Comparison of ENCODE assay signal across 8 cellular contexts in the genomic region with DNA sequence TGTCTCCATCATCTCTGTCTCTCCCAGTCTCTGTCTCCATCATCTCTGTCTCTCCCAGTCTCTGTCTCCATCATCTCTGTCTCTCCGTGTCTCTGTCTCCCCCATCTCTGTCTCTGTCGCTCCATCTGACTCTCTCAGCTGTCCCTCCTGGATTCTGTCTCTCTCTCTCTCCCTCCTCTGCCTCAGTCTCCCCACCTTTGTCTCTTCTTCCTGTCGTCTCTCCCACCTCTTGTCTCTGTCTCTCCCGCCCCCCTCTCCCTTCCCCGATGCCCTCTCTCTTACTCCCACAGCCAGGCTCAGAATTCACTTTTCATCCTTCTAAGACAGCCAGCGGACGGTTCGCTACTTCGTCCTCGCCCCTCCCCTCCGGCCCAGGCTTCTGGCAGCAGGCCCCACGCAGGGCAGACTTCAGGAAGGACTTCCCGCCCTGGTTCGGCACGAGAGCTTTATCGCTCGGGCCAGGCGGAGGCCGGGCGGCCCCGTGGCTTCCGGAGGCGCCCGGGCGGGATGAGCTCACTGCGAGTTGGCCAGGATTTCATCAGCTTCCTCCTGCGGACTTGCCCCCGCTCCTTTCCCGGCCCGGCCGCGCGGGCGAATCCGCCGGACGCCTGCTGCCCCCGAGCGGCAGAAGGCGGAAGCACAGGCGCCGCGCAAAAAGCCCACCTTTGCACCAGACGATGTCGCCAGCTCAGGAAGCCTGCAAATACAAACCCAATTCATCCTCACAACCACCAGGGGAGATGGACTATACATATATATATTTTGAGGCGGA. TPM values are rescaled to one million over a fixed set of nuclear protein-coding genes. Genes with fewer than 3 reads are reported as not detected.
DNase-seq lines count a peak whose midpoint lies in the region; ATAC-seq and TF ChIP-seq lines count a peak whose summit lies in the region.

No MANE protein-coding gene starts in this region.

- DNase-seq in Calu3 = peak; percentile 97
- DNase-seq in GM20000 (ENCODE audit: low spot score) = peak; percentile 91
- DNase-seq in IMR-90 = peak; percentile 97
- no peak for DNase-seq in Panc1 (ENCODE audit: low read depth, low spot score)
- peak; percentile 95 to 98 for DNase-seq in activated T-cell treated with anti-CD3 and anti-CD28 coated beads, Interleukin-2, amount 50 U/mL, for 48 hours
- peak; percentile 97 for DNase-seq in fibroblast of gingiva (ENCODE audit: low read depth)
- peak; percentile 81 to 92 (median 89) for DNase-seq in naive thymus-derived CD8-positive, alpha-beta T cell

- peak overlapping the region; percentile 97 for H3K23ac ChIP-seq in IMR-90 (ENCODE audit: low read depth, low read length)

- peak overlapping the region; percentile 98; the same call in 2 of the 3 replicates for H2BK15ac ChIP-seq in IMR-90 (ENCODE audit: low read depth, low read length)

- H3K4me1 Mint-ChIP-seq in Calu3 (ENCODE audit: low read depth, unreplicated experiment) = peaks cover 4% of the 10 kb centered on the region
- peaks cover 9 to 41% (median 29%) of the 10 kb centered on the region in 4 donors for H3K4me1 Mint-ChIP-seq in naive thymus-derived CD8-positive, alpha-beta T cell
- H3K4me1 Mint-ChIP-seq in stimulated activated memory B cell treated with anti-CD40 and anti-IgM and Interleukin-4, amounts not matched to agents 10 μg/mL and 1 μg/mL and 100 μg/mL, for 72 hours = peaks cover 8% of the 10 kb centered on the region

- H3K27me3 ChIP-seq in IMR-90 (ENCODE audit: control insufficient read depth, insufficient read depth, low read length) = no peaks in the 10 kb centered on the region
- H3K27me3 ChIP-seq in Panc1 (ENCODE audit: control insufficient read depth, insufficient read depth, low read length) = no peaks in the 10 kb centered on the region

- peak overlapping the region; percentile 100 for H2AK9ac ChIP-seq in IMR-90 (replicated peaks; ENCODE audit: low read depth, low read length, poor library complexity)

- no peak overlapping the region for H3K4me3 Mint-ChIP-seq in Calu3 (ENCODE audit: low read depth, unreplicated experiment)
- peak overlapping the region in 9 of 10 donors; percentile 68 to 93 (median 81) for H3K4me3 Mint-ChIP-seq in naive thymus-derived CD8-positive, alpha-beta T cell
- H3K4me3 Mint-ChIP-seq in stimulated activated memory B cell treated with anti-CD40 and anti-IgM and Interleukin-4, amounts not matched to agents 10 μg/mL and 1 μg/mL and 100 μg/mL, for 72 hours = peak overlapping the region; percentile 77

- H4K20me1 ChIP-seq in IMR-90 (ENCODE audit: insufficient read depth, low read length) = peaks cover 10% of the 10 kb centered on the region; the same call in 1 of the 2 replicates

- POLR2A ChIA-PET in IMR-90 (lab: Charles Lee; ENCODE audit: unreplicated experiment) (interaction anchor here (0.8 to 1.3 kb wide), 6 partner anchors 12 to 94 kb away, joined by 3 to 10 read pairs (median 5); a partner anchor contains a TSS), Panc1 (lab: Charles Lee) (interaction anchor here (0.6 to 1.0 kb wide), 4 partner anchors 10 to 131 kb away, joined by 3 to 4 read pairs (median 3); a partner anchor contains a TSS)
- POLR2A ChIA-PET in naive thymus-derived CD8-positive, alpha-beta T cell (lab: Charles Lee) = interaction anchor here (0.8 to 6.3 kb wide), 24 partner anchors 10 to 131 kb away, joined by 3 to 116 read pairs (median 7); a partner anchor contains a TSS

- CTCF ChIA-PET in Calu3 (lab: Charles Lee) = interaction anchor here (0.6 to 5.4 kb wide), 31 partner anchors 8 to 865 kb away, joined by 3 to 251 read pairs (median 4); a partner anchor contains a TSS
- CTCF ChIA-PET in IMR-90 (lab: Yijun Ruan, JAX) = interaction anchor here (0.5 to 6.1 kb wide), 28 partner anchors 9 to 1534 kb away, joined by 3 to 67 read pairs (median 4); a partner anchor contains a TSS
- CTCF ChIA-PET in Panc1 (lab: Charles Lee) = interaction anchor here (0.5 to 1.7 kb wide), 8 partner anchors 12 to 113 kb away, joined by 3 to 40 read pairs (median 4); a partner anchor contains a TSS

- H3K4me2 ChIP-seq in IMR-90 (ENCODE audit: low read depth, low read length) = peak overlapping the region; percentile 47

- WGBS in IMR-90 (ENCODE audit: extremely low coverage in 2 of 2, insufficient read length in 1 of 2), 2 experiments = 3% methylated on average over 16 of the region's 46 CpGs; no CpG with 5 or more reads in 1 of the 2 experiments

- no peak overlapping the region for H3K27ac Mint-ChIP-seq in Calu3 (ENCODE audit: unreplicated experiment)
- peak overlapping the region in 7 of 10 donors; percentile 22 to 97 (median 81) for H3K27ac Mint-ChIP-seq in naive thymus-derived CD8-positive, alpha-beta T cell
- H3K27ac Mint-ChIP-seq in stimulated activated memory B cell treated with anti-CD40 and anti-IgM and Interleukin-4, amounts not matched to agents 10 μg/mL and 1 μg/mL and 100 μg/mL, for 72 hours = no peak overlapping the region

- H3K9me1 ChIP-seq in IMR-90 (ENCODE audit: insufficient read depth, low read length) = peaks cover 15% of the 10 kb centered on the region

- peak; percentile 69 for TF ChIP-seq POLR2A in IMR-90 (IDR thresholded peaks at IDR 0.05; ENCODE audit: low read depth, low read length)

- peaks cover 27% of the 10 kb centered on the region for H3K4me1 ChIP-seq in IMR-90 (ENCODE audit: control insufficient read depth, insufficient read depth, low read length)
- H3K4me1 ChIP-seq in Panc1 (ENCODE audit: control insufficient read depth, insufficient read depth, low read length) = peaks cover 4% of the 10 kb centered on the region

- peak overlapping the region; percentile 72 for H2AFZ ChIP-seq in IMR-90 (replicated peaks; ENCODE audit: low read length, poor library complexity)

- peak overlapping the region; percentile 99 for H3K4ac ChIP-seq in IMR-90 (ENCODE audit: low read depth, low read length)

- peaks cover 7% of the 10 kb centered on the region for H3K27me3 Mint-ChIP-seq in Calu3 (ENCODE audit: unreplicated experiment)
- H3K27me3 Mint-ChIP-seq in naive thymus-derived CD8-positive, alpha-beta T cell = peaks cover 0 to 7% (median 0%) of the 10 kb centered on the region in 5 donors
- no peaks in the 10 kb centered on the region for H3K27me3 Mint-ChIP-seq in stimulated activated memory B cell treated with anti-CD40 and anti-IgM and Interleukin-4, amounts not matched to agents 10 μg/mL and 1 μg/mL and 100 μg/mL, for 72 hours

- peak overlapping the region; percentile 99 for H3K14ac ChIP-seq in IMR-90 (replicated peaks; ENCODE audit: low read depth, low read length)

- H3K9me3 Mint-ChIP-seq in Calu3 (ENCODE audit: low read depth, unreplicated experiment) = no peaks in the 10 kb centered on the region
- no peaks in the 10 kb centered on the region for H3K9me3 Mint-ChIP-seq in naive thymus-derived CD8-positive, alpha-beta T cell
- peaks cover 3% of the 10 kb centered on the region for H3K9me3 Mint-ChIP-seq in stimulated activated memory B cell treated with anti-CD40 and anti-IgM and Interleukin-4, amounts not matched to agents 10 μg/mL and 1 μg/mL and 100 μg/mL, for 72 hours

- H2AK5ac ChIP-seq in IMR-90 (ENCODE audit: low read depth, low read length) = peak overlapping the region; percentile 99

- BruUV-seq in Calu3 (replicated peaks; lab: Mats Ljungman, UMichigan) = no TSS peak
- no TSS peak for BruUV-seq in IMR-90 (replicated peaks; lab: Mats Ljungman, UMichigan)
- TSS peak; percentile 76 for BruUV-seq in Panc1 (replicated peaks; lab: Mats Ljungman, UMichigan)

- peak overlapping the region; percentile 73 for H4K5ac ChIP-seq in IMR-90 (ENCODE audit: low read depth, low read length)

- H3K4me3 ChIP-seq in IMR-90 (ENCODE audit: insufficient read depth, low read depth, low read length) (peak overlapping the region; percentile 37), Panc1 (ENCODE audit: low read depth in 2 of 2, low read length in 2 of 2) (peak overlapping the region; percentile 63 to 80)

- peak; percentile 96 for TF ChIP-seq RAD21 in IMR-90 (IDR thresholded peaks at IDR 0.05; ENCODE audit: low read length)

- H3K9ac ChIP-seq in IMR-90 (ENCODE audit: low read depth, low read length) = peak overlapping the region; percentile 70

- H3K56ac ChIP-seq in IMR-90 (ENCODE audit: extremely low read depth, insufficient read depth, low read length) = peak overlapping the region; percentile 89

- peak overlapping the region; percentile 85 for H2BK20ac ChIP-seq in IMR-90 (ENCODE audit: low read depth, low read length)

- H3K36me3 Mint-ChIP-seq in Calu3 (ENCODE audit: insufficient read depth, unreplicated experiment) = peaks cover 4% of the 10 kb centered on the region
- H3K36me3 Mint-ChIP-seq in naive thymus-derived CD8-positive, alpha-beta T cell = no peaks in the 10 kb centered on the region
- H3K36me3 Mint-ChIP-seq in stimulated activated memory B cell treated with anti-CD40 and anti-IgM and Interleukin-4, amounts not matched to agents 10 μg/mL and 1 μg/mL and 100 μg/mL, for 72 hours = no peaks in the 10 kb centered on the region

- peak overlapping the region; percentile 97 for H2BK120ac ChIP-seq in IMR-90 (ENCODE audit: low read depth, low read length)

- H4K8ac ChIP-seq in IMR-90 (ENCODE audit: low read depth in 2 of 2, low read length in 2 of 2) = peak overlapping the region; percentile 93 to 96

- peaks cover 3 to 28% of the 10 kb centered on the region in 2 experiments; a peak in 2 of 4 replicates for H3K79me1 ChIP-seq in IMR-90 (ENCODE audit: low read depth in 1 of 2, low read length in 2 of 2)

- peak overlapping the region; percentile 73 for H2BK5ac ChIP-seq in IMR-90 (ENCODE audit: low read depth, low read length, poor library complexity, severe bottlenecking)

- H3K9me3 ChIP-seq in IMR-90 (ENCODE audit: control insufficient read depth, insufficient read depth, low read length) (no peaks in the 10 kb centered on the region), Panc1 (ENCODE audit: control insufficient read depth, insufficient read depth, low read depth, low read length) (no peaks in the 10 kb centered on the region)

- dilution Hi-C loops in IMR-90 (cut with HindIII; ENCODE audit: low sequenced_read_pairs, unreplicated experiment) = no loop called here

- peak; percentile 68 for ATAC-seq in IMR-90 (ENCODE audit: low read depth)
- ATAC-seq in Panc1 = peak; percentile 89
- ATAC-seq in naive thymus-derived CD8-positive, alpha-beta T cell = peak; percentile 43 to 53
- ATAC-seq in stimulated activated memory B cell treated with anti-CD40 and anti-IgM and Interleukin-4, amounts not matched to agents 10 μg/mL and 1 μg/mL and 100 μg/mL, for 72 hours = peak; percentile 83

- peak overlapping the region; percentile 62 for H3K18ac ChIP-seq in IMR-90 (ENCODE audit: low read depth, low read length)

- no peaks in the 10 kb centered on the region for H3K36me3 ChIP-seq in IMR-90 (ENCODE audit: control insufficient read depth, insufficient read depth, low read length)
- no peaks in the 10 kb centered on the region for H3K36me3 ChIP-seq in Panc1 (ENCODE audit: control insufficient read depth, insufficient read depth, low read length)

- H3K27ac ChIP-seq in IMR-90 (ENCODE audit: insufficient read depth, low read length) (peak overlapping the region; percentile 82), Panc1 (ENCODE audit: low read length) (peak overlapping the region; percentile 91)

- TF ChIP-seq CTCF in Calu3 (IDR thresholded peaks at IDR 0.05; ENCODE audit: unreplicated experiment) = peak; percentile 97
- peak; percentile 99 for TF ChIP-seq CTCF in GM20000 (IDR thresholded peaks at IDR 0.05; ENCODE audit: extremely low read depth, missing control alignments)
- TF ChIP-seq CTCF in IMR-90 (conservative IDR thresholded peaks at IDR 0.05; ENCODE audit: low read depth, low read length) = peak; percentile 99
- TF ChIP-seq CTCF in Panc1 (IDR thresholded peaks at IDR 0.05) = peak; percentile 96

- H4K91ac ChIP-seq in IMR-90 (ENCODE audit: insufficient read depth, low read depth, low read length) = peak overlapping the region; percentile 98

- intact Hi-C loops in Calu3 (cut with micrococcal nuclease; ENCODE audit: unreplicated experiment) (loop anchor here (1.0 kb wide), 1 partner anchor 34 kb away; no protein-coding TSS in a partner anchor), IMR-90 (cut with micrococcal nuclease) (loop anchor here (1.0 to 5.0 kb wide), 7 partner anchors 14 to 231 kb away; a partner anchor contains a TSS), Panc1 (cut with micrococcal nuclease; ENCODE audit: unreplicated experiment) (no loop called here)

- in situ Hi-C loops in IMR-90 (cut with MboI; ENCODE audit: low sequenced_read_pairs) (no loop called here), Panc1 (cut with HindIII; ENCODE audit: low pct_unique_long_range_greater_than_20kb, low sequenced_read_pairs) (no loop called here)

RNA-seq across cellular contexts. Expression of a gene that starts 12.4 kb away (rescaled TPM):
- total RNA-seq in Calu3 (2022) (38.2 and 39.1 TPM in 2 replicates), IMR-90 (2012; rRNA removed) (2.9 and 3.6 TPM in 2 replicates), Panc1 (2021; ENCODE audit: unreplicated experiment) (29.2 TPM)
- 8.6 and 9.6 TPM in 2 replicates for polyA plus RNA-seq in IMR-90 (2012; rRNA removed)
- polyA plus RNA-seq in IMR-90 (2012; cell fraction: cytosol; rRNA removed) = 5.6 and 8.4 TPM in 2 replicates
- polyA plus RNA-seq in IMR-90 (2012; cell fraction: nucleus; rRNA removed; ENCODE audit: low replicate concordance) = 29.1 and 33.9 TPM in 2 replicates
- 31.2 TPM for polyA plus RNA-seq in Panc1 (2012; ENCODE audit: insufficient read length)
- 10 to 100 TPM; 53.0 to 53.1 TPM for total RNA-seq in naive thymus-derived CD8-positive, alpha-beta T cell
- polyA plus RNA-seq in naive thymus-derived CD8-positive, alpha-beta T cell = 10 to 100 TPM in 1 of 3 donors, 1 to 10 TPM in 2; 5.0 to 10.8 (median 7.1) TPM

RNA-seq across cellular contexts. Expression of a gene that starts 13.0 kb away (rescaled TPM):
- 8.6 and 9.8 TPM in 2 replicates for total RNA-seq in Calu3 (2022)
- total RNA-seq in IMR-90 (2012; rRNA removed) = 1.6 and 1.9 TPM in 2 replicates
- 6.5 and 7.3 TPM in 2 replicates for polyA plus RNA-seq in IMR-90 (2012; rRNA removed)
- polyA plus RNA-seq in IMR-90 (2012; cell fraction: cytosol; rRNA removed) = 4.4 and 12.4 TPM in 2 replicates
- polyA plus RNA-seq in IMR-90 (2012; cell fraction: nucleus; rRNA removed; ENCODE audit: low replicate concordance) = 14.7 and 19.5 TPM in 2 replicates
- total RNA-seq in Panc1 (2021; ENCODE audit: unreplicated experiment) = 7.6 TPM
- 12.9 TPM for polyA plus RNA-seq in Panc1 (2012; ENCODE audit: insufficient read length)
- 10 to 100 TPM; 37.0 to 37.4 TPM for total RNA-seq in naive thymus-derived CD8-positive, alpha-beta T cell
- 10 to 100 TPM in 1 of 3 donors, 1 to 10 TPM in 2; 7.2 to 13.0 (median 7.3) TPM for polyA plus RNA-seq in naive thymus-derived CD8-positive, alpha-beta T cell

RNA-seq across cellular contexts. Expression of a gene that starts 30.7 kb away (rescaled TPM):
- total RNA-seq in Calu3 (2022) (12.9 and 13.9 TPM in 2 replicates), IMR-90 (2012; rRNA removed) (0.36 and 0.56 TPM in 2 replicates), Panc1 (2021; ENCODE audit: unreplicated experiment) (13.1 TPM)
- 7.8 and 11.0 TPM in 2 replicates for polyA plus RNA-seq in IMR-90 (2012; rRNA removed)
- polyA plus RNA-seq in IMR-90 (2012; cell fraction: cytosol; rRNA removed) = 3.7 and 17.5 TPM in 2 replicates
- 25.4 and 47.4 TPM in 2 replicates for polyA plus RNA-seq in IMR-90 (2012; cell fraction: nucleus; rRNA removed; ENCODE audit: low replicate concordance)
- 23.1 TPM for polyA plus RNA-seq in Panc1 (2012; ENCODE audit: insufficient read length)
- total RNA-seq in naive thymus-derived CD8-positive, alpha-beta T cell = 10 to 100 TPM; 17.6 to 19.7 TPM
- polyA plus RNA-seq in naive thymus-derived CD8-positive, alpha-beta T cell = 1 to 10 TPM; 2.4 to 5.3 (median 3.4) TPM

Comparison
In these comparisons a context has a peak if more than half of its experiments do, and no peak if none do; other contexts are left out.
1. H3K27ac Mint-ChIP-seq: peak in naive thymus-derived CD8-positive, alpha-beta T cell (7 of 10); none in Calu3 (single experiment) and stimulated activated memory B cell treated with anti-CD40 and anti-IgM and Interleukin-4, amounts not matched to agents 10 μg/mL and 1 μg/mL and 100 μg/mL, for 72 hours (single experiment).
2. Peak in every context shown above with its lines, with median percentiles within 50 percentile points of each other: CTCF ChIP-seq and ATAC-seq.